ENCODE assay signal across 3 cellular contexts in genomic region chr15:64985382-64986033, GRCh38.
TF ChIP-seq lines count a peak whose summit lies in the region.

No MANE protein-coding gene starts in this region.

TF ChIP-seq in SK-N-SH, 30 proteins besides CTCF, POLR2A, EP300 and RAD21 (continued from another document):
- TF ChIP-seq ZBTB33 (IDR thresholded peaks at IDR 0.05; ENCODE audit: borderline replicate concordance, low read depth) (no peak), FOXJ3 (CRISPR knock-in tag; IDR thresholded peaks at IDR 0.05) (no peak), FOXM1 (IDR thresholded peaks at IDR 0.05; ENCODE audit: low read depth) (no peak), USF1 (IDR thresholded peaks at IDR 0.05; ENCODE audit: borderline replicate concordance, low read depth) (no peak), TEAD4 (IDR thresholded peaks at IDR 0.05; ENCODE audit: borderline replicate concordance, insufficient read depth) (no peak)
TF ChIP-seq in SK-N-SH: peak in this region for 0.

TF ChIP-seq in SK-N-SH treated with all-trans-retinoic acid at 6 μM for 48 hours, 23 proteins besides CTCF, POLR2A, EP300 and RAD21 (continued from another document):
- TF ChIP-seq ZNF565 (CRISPR knock-in tag; conservative IDR thresholded peaks at IDR 0.05; ENCODE audit: low read depth) (no peak), CREB5 (CRISPR knock-in tag; IDR thresholded peaks at IDR 0.05; ENCODE audit: low read depth) (no peak), ISL1 (CRISPR knock-in tag; IDR thresholded peaks at IDR 0.05) (no peak), ZNF70 (CRISPR knock-in tag; IDR thresholded peaks at IDR 0.05) (no peak), GLIS3 (CRISPR knock-in tag; IDR thresholded peaks at IDR 0.05) (no peak), ZFP30 (CRISPR knock-in tag; IDR thresholded peaks at IDR 0.05) (no peak), SNAI2 (CRISPR knock-in tag; IDR thresholded peaks at IDR 0.05) (no peak), ZNF8 (CRISPR knock-in tag; IDR thresholded peaks at IDR 0.05) (no peak), PATZ1 (CRISPR knock-in tag; IDR thresholded peaks at IDR 0.05; ENCODE audit: borderline replicate concordance) (no peak), ZC3H10 (CRISPR knock-in tag; IDR thresholded peaks at IDR 0.05) (no peak), OSR1 (CRISPR knock-in tag; IDR thresholded peaks at IDR 0.05) (no peak), ESRRG (CRISPR knock-in tag; IDR thresholded peaks at IDR 0.05) (no peak), CSRNP3 (CRISPR knock-in tag; IDR thresholded peaks at IDR 0.05) (no peak)

TF ChIP-seq in GM23338, 12 proteins besides CTCF, POLR2A, EP300 and RAD21 (continued from another document):
- TF ChIP-seq ZNF462 (CRISPR knock-in tag; IDR thresholded peaks at IDR 0.05) (no peak), POLR2AphosphoS5 (IDR thresholded peaks at IDR 0.05; ENCODE audit: low read depth) (no peak), EZH2 (IDR thresholded peaks at IDR 0.05; ENCODE audit: low read depth, unreplicated experiment) (no peak), STAT1 (IDR thresholded peaks at IDR 0.05; ENCODE audit: unreplicated experiment) (no peak), ZNF114 (CRISPR knock-in tag; IDR thresholded peaks at IDR 0.05) (no peak), JUNB (IDR thresholded peaks at IDR 0.05; ENCODE audit: unreplicated experiment) (no peak)
